24 cellular contexts compared by ENCODE assay signal in genomic region chr4:16206301-16206700, GRCh38. TPM values are rescaled to one million over a fixed set of nuclear protein-coding genes. Genes with fewer than 3 reads are reported as not detected.
A peak's percentile ranks its signal among the peaks of the same experiment; 100 is the strongest.
DNase-seq lines count a peak whose midpoint lies in the region; ATAC-seq and TF ChIP-seq lines count a peak whose summit lies in the region.
"Had no signal": no experiment of that assay in that cellular context is flagged by ENCODE, and none has a peak within 500 bp of the region (broad histone marks: within the 10 kb centered on the region; RNA-seq: fewer than 3 reads in every experiment).

No MANE protein-coding gene starts in this region.

- no peak overlapping the region for H2AK5ac ChIP-seq in mesendoderm (ENCODE audit: low read length)

- peaks cover 5% of the 10 kb centered on the region for H3K4me1 ChIP-seq in mesendoderm (ENCODE audit: control insufficient read depth, low read depth, low read length)

- H3K79me2 ChIP-seq in mesendoderm (ENCODE audit: control insufficient read depth, insufficient read depth, low read length) = no peaks in the 10 kb centered on the region

- no peaks in the 10 kb centered on the region for H3K27me3 Mint-ChIP-seq in activated naive CD4-positive, alpha-beta T cell treated with anti-CD3 and anti-CD28 coated beads, Interleukin-2, amount 50 U/mL, for 24 hours
- no peaks in the 10 kb centered on the region for H3K27me3 Mint-ChIP-seq in WTC11 (ENCODE audit: low read depth)
- no peaks in the 10 kb centered on the region for H3K27me3 Mint-ChIP-seq in stimulated activated memory B cell treated with anti-CD40 and anti-IgM and Interleukin-4, amounts not matched to agents 10 μg/mL and 1 μg/mL and 100 μg/mL, for 72 hours

- H3K56ac ChIP-seq in mesendoderm (ENCODE audit: low read length) = no peak overlapping the region

- no peak overlapping the region for H3K9ac ChIP-seq in mesendoderm (ENCODE audit: low read length)

- no peak overlapping the region for H3K27ac ChIP-seq in mesendoderm (ENCODE audit: low read depth, low read length)
- H3K27ac ChIP-seq: heart left ventricle, RWPE1, stomach, transverse colon, WERI-Rb-1 had no signal

- H3K27me3 ChIP-seq in mesendoderm (ENCODE audit: insufficient read depth, low read length, poor library complexity) = no peaks in the 10 kb centered on the region
- H3K27me3 ChIP-seq: heart left ventricle, stomach, transverse colon had no signal

- no peak overlapping the region for H3K4ac ChIP-seq in mesendoderm (ENCODE audit: low read depth, low read length)

- no peak overlapping the region for H2BK120ac ChIP-seq in mesendoderm (ENCODE audit: low read depth, low read length)

- no peak overlapping the region for H3K18ac ChIP-seq in mesendoderm (ENCODE audit: low read length)

- no peak for TF ChIP-seq CTCF in WTC11 (IDR thresholded peaks at IDR 0.05)

- H3K23ac ChIP-seq in mesendoderm (ENCODE audit: low read length) = no peak overlapping the region

- H3K79me1 ChIP-seq in mesendoderm (ENCODE audit: low read length) = peaks cover 4% of the 10 kb centered on the region

- H3K36me3 ChIP-seq in mesendoderm (ENCODE audit: control insufficient read depth, insufficient read depth, low read length) = no peaks in the 10 kb centered on the region

- H3K4me3 Mint-ChIP-seq in activated naive CD4-positive, alpha-beta T cell treated with anti-CD3 and anti-CD28 coated beads, Interleukin-2, amount 50 U/mL, for 24 hours = peak overlapping the region; percentile 3
- no peak overlapping the region for H3K4me3 Mint-ChIP-seq in WTC11
- H3K4me3 Mint-ChIP-seq in stimulated activated memory B cell treated with anti-CD40 and anti-IgM and Interleukin-4, amounts not matched to agents 10 μg/mL and 1 μg/mL and 100 μg/mL, for 72 hours = no peak overlapping the region
- H3K4me3 Mint-ChIP-seq: neural crest cell; T-helper 2 cell treated with Interferon-gamma antibody and Interleukin-4, amounts not matched to agents 5 μg/mL and 100 μg/mL, for 36 hours had no signal

- ATAC-seq in WTC11 (peak; percentile 66), HG02759 (IDR thresholded peaks at IDR 0.05; ENCODE audit: unreplicated experiment) (no peak)
- ATAC-seq in stimulated activated memory B cell treated with anti-CD40 and anti-IgM and Interleukin-4, amounts not matched to agents 10 μg/mL and 1 μg/mL and 100 μg/mL, for 72 hours = no peak

- H3K4me1 Mint-ChIP-seq in activated naive CD4-positive, alpha-beta T cell treated with anti-CD3 and anti-CD28 coated beads, Interleukin-2, amount 50 U/mL, for 24 hours = peaks cover 64% of the 10 kb centered on the region
- peaks cover 19% of the 10 kb centered on the region for H3K4me1 Mint-ChIP-seq in WTC11
- peaks cover 29% of the 10 kb centered on the region for H3K4me1 Mint-ChIP-seq in stimulated activated memory B cell treated with anti-CD40 and anti-IgM and Interleukin-4, amounts not matched to agents 10 μg/mL and 1 μg/mL and 100 μg/mL, for 72 hours
- H3K4me1 Mint-ChIP-seq: neural crest cell had no signal

- H2BK5ac ChIP-seq in mesendoderm (ENCODE audit: low read length) = no peak overlapping the region

- H3K36me3 Mint-ChIP-seq in activated naive CD4-positive, alpha-beta T cell treated with anti-CD3 and anti-CD28 coated beads, Interleukin-2, amount 50 U/mL, for 24 hours = peaks cover 12% of the 10 kb centered on the region
- no peaks in the 10 kb centered on the region for H3K36me3 Mint-ChIP-seq in WTC11
- peaks cover 14% of the 10 kb centered on the region for H3K36me3 Mint-ChIP-seq in stimulated activated memory B cell treated with anti-CD40 and anti-IgM and Interleukin-4, amounts not matched to agents 10 μg/mL and 1 μg/mL and 100 μg/mL, for 72 hours

- CTCF ChIA-PET in WTC11 (lab: Charles Lee) = interaction anchor here (0.6 to 2.4 kb wide), 38 partner anchors 9 to 400 kb away, joined by 3 to 36 read pairs (median 5); partner anchors contain the start of genes PROM1 and TAPT1

- H3K4me3 ChIP-seq in mesendoderm (ENCODE audit: low read length) = no peak overlapping the region
- H3K4me3 ChIP-seq: heart left ventricle, SK-N-MC, skin epidermis, stomach, transverse colon had no signal

- H4K8ac ChIP-seq in mesendoderm (ENCODE audit: low read depth, low read length) = no peak overlapping the region

- no peaks in the 10 kb centered on the region for H3K9me3 Mint-ChIP-seq in activated naive CD4-positive, alpha-beta T cell treated with anti-CD3 and anti-CD28 coated beads, Interleukin-2, amount 50 U/mL, for 24 hours
- H3K9me3 Mint-ChIP-seq in WTC11 = no peaks in the 10 kb centered on the region
- H3K9me3 Mint-ChIP-seq in stimulated activated memory B cell treated with anti-CD40 and anti-IgM and Interleukin-4, amounts not matched to agents 10 μg/mL and 1 μg/mL and 100 μg/mL, for 72 hours = no peaks in the 10 kb centered on the region
- H3K9me3 Mint-ChIP-seq: neural crest cell; T-helper 2 cell treated with Interferon-gamma antibody and Interleukin-4, amounts not matched to agents 5 μg/mL and 100 μg/mL, for 36 hours had no signal

- WGBS in mesendoderm (ENCODE audit: extremely low coverage, insufficient coverage, low lambda C conversion rate) = no CpG with 5 or more reads among the region's 5 CpGs

- H3K27ac Mint-ChIP-seq in activated naive CD4-positive, alpha-beta T cell treated with anti-CD3 and anti-CD28 coated beads, Interleukin-2, amount 50 U/mL, for 24 hours = no peak overlapping the region
- 0 out of 2 replicates have a peak overlapping the region, but pooled peaks have one; percentile 2 for H3K27ac Mint-ChIP-seq in WTC11
- peak overlapping the region; percentile 38 for H3K27ac Mint-ChIP-seq in stimulated activated memory B cell treated with anti-CD40 and anti-IgM and Interleukin-4, amounts not matched to agents 10 μg/mL and 1 μg/mL and 100 μg/mL, for 72 hours

- no peak overlapping the region for H4K5ac ChIP-seq in mesendoderm (ENCODE audit: low read length)

- no peak overlapping the region for H2BK15ac ChIP-seq in mesendoderm (replicated peaks; ENCODE audit: low read depth)

- POLR2A ChIA-PET in WTC11 (lab: Charles Lee) = no interaction called here

- H3K4me2 ChIP-seq in mesendoderm (ENCODE audit: low read length) = no peak overlapping the region

- no peak for DNase-seq in activated naive CD4-positive, alpha-beta T cell treated with Interleukin-2 at 50 U/mL for 16 hours
- DNase-seq in WTC11 (ENCODE audit: low spot score) (no peak), mesendoderm (peak; percentile 82), NCI-H82 treated with DMSO at 0.1 percent for 48 hours (lab: John Stamatoyannopoulos, UW; ENCODE audit: unreplicated experiment) (no peak), NCI-H187 (lab: John Stamatoyannopoulos, UW) (no peak)
- DNase-seq: activated CD4-positive, alpha-beta T cell treated with anti-CD3 and anti-CD28 coated beads, Interleukin-2, amount 50 U/mL, for 4 hours; activated CD8-positive, alpha-beta memory T cell treated with anti-CD3 and anti-CD28 coated beads, Interleukin-2, amount 50 U/mL, for 48 hours; activated gamma-delta T cell treated with Interleukin-2 at 50 U/mL for 16 hours; amygdala; heart left ventricle; IMR-90; NCI-H1417 treated with DMSO at 0.1 percent for 48 hours; stimulated activated CD4-positive, alpha-beta T cell treated with anti-CD3 and anti-CD28 coated beads, Interleukin-2, amount 100 ng/mL, for 24 hours; stomach; transverse colon; WERI-Rb-1 had no signal

TF ChIP-seq in WTC11, 78 proteins besides CTCF, POLR2A, EP300 and RAD21 (continues in another document):
- TF ChIP-seq CDX4 (CRISPR knock-in tag; IDR thresholded peaks at IDR 0.05; ENCODE audit: borderline replicate concordance) = no peak
- TF ChIP-seq NFE2L1 (CRISPR knock-in tag; IDR thresholded peaks at IDR 0.05) = no peak
- no peak for TF ChIP-seq ZNF138 (CRISPR knock-in tag; conservative IDR thresholded peaks at IDR 0.05)
- no peak for TF ChIP-seq MYBL2 (CRISPR knock-in tag; IDR thresholded peaks at IDR 0.05)
- TF ChIP-seq NFYB (CRISPR knock-in tag; conservative IDR thresholded peaks at IDR 0.05; ENCODE audit: low read depth) = no peak
- TF ChIP-seq ZNF219 (CRISPR knock-in tag; IDR thresholded peaks at IDR 0.05; ENCODE audit: borderline replicate concordance) = no peak
- no peak for TF ChIP-seq RELA (CRISPR knock-in tag; IDR thresholded peaks at IDR 0.05; ENCODE audit: borderline replicate concordance)
- TF ChIP-seq, protein P1, sequence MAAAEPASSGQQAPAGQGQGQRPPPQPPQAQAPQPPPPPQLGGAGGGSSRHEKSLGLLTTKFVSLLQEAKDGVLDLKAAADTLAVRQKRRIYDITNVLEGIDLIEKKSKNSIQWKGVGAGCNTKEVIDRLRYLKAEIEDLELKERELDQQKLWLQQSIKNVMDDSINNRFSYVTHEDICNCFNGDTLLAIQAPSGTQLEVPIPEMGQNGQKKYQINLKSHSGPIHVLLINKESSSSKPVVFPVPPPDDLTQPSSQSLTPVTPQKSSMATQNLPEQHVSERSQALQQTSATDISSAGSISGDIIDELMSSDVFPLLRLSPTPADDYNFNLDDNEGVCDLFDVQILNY (CRISPR knock-in tag; IDR thresholded peaks at IDR 0.05) = no peak
- TF ChIP-seq NR2C2 (CRISPR knock-in tag; IDR thresholded peaks at IDR 0.05) = no peak
- no peak for TF ChIP-seq USF1 (CRISPR knock-in tag; IDR thresholded peaks at IDR 0.05)
- no peak for TF ChIP-seq GABPB1 (CRISPR knock-in tag; IDR thresholded peaks at IDR 0.05)
- TF ChIP-seq IRF2 (CRISPR knock-in tag; IDR thresholded peaks at IDR 0.05; ENCODE audit: borderline replicate concordance, low read depth) = no peak
- no peak for TF ChIP-seq RORB (CRISPR knock-in tag; IDR thresholded peaks at IDR 0.05)

RNA-seq across cellular contexts. Expression of gene TAPT1, which starts 20.0 kb away (rescaled TPM):
- 10.4 to 12.4 TPM (median 10.6 TPM) in 3 replicates for total RNA-seq in WTC11 (2021)
- 4.5 TPM for polyA plus RNA-seq in mesendoderm (2013, experiment 1 of 2)
- polyA plus RNA-seq in mesendoderm (2013, experiment 2 of 2) = 4.7 TPM
